ENCODE assay signal across 8 cellular contexts in the genomic region with DNA sequence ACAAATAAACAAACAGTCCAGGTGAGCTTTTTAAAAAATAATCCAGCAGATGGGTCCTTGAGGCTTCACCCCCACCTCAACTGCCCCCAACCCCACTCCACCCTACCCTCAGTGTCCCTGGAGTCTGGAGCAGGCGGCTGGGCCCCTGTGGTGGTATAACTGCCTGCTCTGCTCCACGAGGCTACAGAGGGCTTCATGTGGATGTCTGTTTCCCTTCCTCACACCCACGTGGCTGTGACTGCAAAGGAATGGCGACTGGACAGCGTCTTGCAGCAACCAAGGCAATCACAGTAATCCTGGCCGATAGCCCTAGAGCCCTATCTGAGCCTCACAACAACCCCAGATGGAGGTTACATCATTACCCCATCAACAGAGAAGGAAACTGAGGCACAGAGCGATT.
"Had no signal": no experiment of that assay in that cellular context is flagged by ENCODE, and none has a peak within 500 bp of the region (broad histone marks: within the 10 kb centered on the region; RNA-seq: fewer than 3 reads in every experiment).

No MANE protein-coding gene starts in this region.

- H3K27ac ChIP-seq: GM23248 had no signal

- H2AFZ ChIP-seq: GM23248 had no signal

- ATAC-seq: K562 had no signal

- H3K9ac ChIP-seq: GM23248 had no signal

- H3K9me3 Mint-ChIP-seq: H9 had no signal

- DNase-seq: GM23248, GOT3, H9, HCEC 1CT, KG1 had no signal

- H3K4me3 Mint-ChIP-seq: H9 had no signal

- H3K4me3 ChIP-seq: GM23248, K562 had no signal

- FAIRE-seq: H54, HTR-8/SVneo, K562 had no signal

- H3K27ac Mint-ChIP-seq: H9 had no signal
